ENCODE assay signal across 1 cellular context in the genomic region with DNA sequence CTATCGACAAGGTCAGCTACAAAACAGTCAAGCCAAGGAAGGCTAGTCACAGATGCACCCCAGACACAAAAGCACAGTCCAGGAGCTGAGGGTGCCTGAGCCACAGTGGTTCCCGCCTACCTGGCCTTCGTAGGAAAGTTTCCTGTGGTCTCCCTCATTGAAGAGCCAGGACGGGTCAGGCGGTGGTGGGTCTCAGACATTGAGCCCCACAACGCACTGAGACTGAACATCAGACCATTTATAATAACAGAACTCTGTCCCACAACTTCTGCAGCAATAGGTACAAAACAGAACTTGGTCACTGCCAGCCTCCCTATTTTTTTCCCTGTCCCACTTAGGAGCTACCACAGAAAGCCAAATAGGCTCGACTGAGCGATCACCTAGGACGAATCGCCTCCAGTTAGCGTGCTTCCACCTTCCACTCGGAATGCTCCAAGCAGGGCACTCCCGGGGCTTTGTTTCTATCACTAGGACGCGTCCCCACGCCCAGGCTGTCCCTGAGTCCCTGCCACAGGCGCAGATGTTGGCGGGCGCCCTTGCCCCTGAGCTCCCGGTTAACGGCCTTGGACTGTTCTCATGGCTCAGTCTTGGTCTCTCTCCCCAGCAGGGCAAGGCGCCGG.
TF ChIP-seq lines count a peak whose summit lies in the region.

No MANE protein-coding gene starts in this region.

TF ChIP-seq in SK-N-SH, 30 proteins besides CTCF, POLR2A, EP300 and RAD21 (continued from another document):
- TF ChIP-seq, protein P1, sequence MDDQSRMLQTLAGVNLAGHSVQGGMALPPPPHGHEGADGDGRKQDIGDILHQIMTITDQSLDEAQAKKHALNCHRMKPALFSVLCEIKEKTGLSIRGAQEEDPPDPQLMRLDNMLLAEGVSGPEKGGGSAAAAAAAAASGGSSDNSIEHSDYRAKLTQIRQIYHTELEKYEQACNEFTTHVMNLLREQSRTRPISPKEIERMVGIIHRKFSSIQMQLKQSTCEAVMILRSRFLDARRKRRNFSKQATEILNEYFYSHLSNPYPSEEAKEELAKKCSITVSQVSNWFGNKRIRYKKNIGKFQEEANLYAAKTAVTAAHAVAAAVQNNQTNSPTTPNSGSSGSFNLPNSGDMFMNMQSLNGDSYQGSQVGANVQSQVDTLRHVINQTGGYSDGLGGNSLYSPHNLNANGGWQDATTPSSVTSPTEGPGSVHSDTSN (IDR thresholded peaks at IDR 0.05) = no peak
- TF ChIP-seq IRF3 (IDR thresholded peaks at IDR 0.05; ENCODE audit: low read depth, low read length) (no peak), POLR2AphosphoS5 (IDR thresholded peaks at IDR 0.05; ENCODE audit: low read depth, low read length) (no peak), RFX5 (IDR thresholded peaks at IDR 0.05; ENCODE audit: low read length) (no peak), EZH2phosphoT487 (IDR thresholded peaks at IDR 0.05; ENCODE audit: borderline replicate concordance, low read depth) (no peak), NRF1 (IDR thresholded peaks at IDR 0.05; ENCODE audit: low read depth, low read length) (no peak), TEAD4 (IDR thresholded peaks at IDR 0.05; ENCODE audit: borderline replicate concordance, insufficient read depth) (no peak), MEF2A (IDR thresholded peaks at IDR 0.05; ENCODE audit: borderline replicate concordance, low read depth) (no peak)
